Comparison of ENCODE assay signal across 15 cellular contexts in genomic region chr5:38607930-38608545, GRCh38. TPM values are rescaled to one million over a fixed set of nuclear protein-coding genes. Genes with fewer than 3 reads are reported as not detected.
A peak's percentile ranks its signal among the peaks of the same experiment; 100 is the strongest.
DNase-seq lines count a peak whose midpoint lies in the region; ATAC-seq, FAIRE-seq and TF ChIP-seq lines count a peak whose summit lies in the region.
"Had no signal": no experiment of that assay in that cellular context is flagged by ENCODE, and none has a peak within 500 bp of the region (broad histone marks: within the 10 kb centered on the region; RNA-seq: fewer than 3 reads in every experiment).

No MANE protein-coding gene starts in this region.

- no peaks in the 10 kb centered on the region for H3K9me3 Mint-ChIP-seq in effector memory CD8-positive, alpha-beta T cell
- no peaks in the 10 kb centered on the region for H3K9me3 Mint-ChIP-seq in osteocyte (ENCODE audit: unreplicated experiment)
- H3K9me3 Mint-ChIP-seq: activated naive CD4-positive, alpha-beta T cell treated with anti-CD3 and anti-CD28 coated beads, Interleukin-2, amount 50 U/mL, for 72 hours; CD8-positive, alpha-beta memory T cell; IgD-negative memory B cell had no signal

- no peaks in the 10 kb centered on the region for H3K27me3 ChIP-seq in pancreas
- H3K27me3 ChIP-seq: ovary had no signal

- H3K27ac ChIP-seq in pancreas = peak overlapping the region in 3 of 4 donors; percentile 38 to 70 (median 53)
- H3K27ac ChIP-seq: ovary had no signal

- H3K4me3 Mint-ChIP-seq in effector memory CD8-positive, alpha-beta T cell = no peak overlapping the region
- no peak overlapping the region for H3K4me3 Mint-ChIP-seq in osteocyte (ENCODE audit: unreplicated experiment)
- H3K4me3 Mint-ChIP-seq: CD8-positive, alpha-beta memory T cell; IgD-negative memory B cell had no signal

- TF ChIP-seq CTCF in LNCaP clone FGC (IDR thresholded peaks at IDR 0.05; ENCODE audit: control insufficient read depth, extremely low read depth, insufficient read depth) (no peak), choroid plexus epithelial cell (conservative IDR thresholded peaks at IDR 0.05; ENCODE audit: low read depth, low read length) (no peak), pancreas (IDR thresholded peaks at IDR 0.05) (no peak), osteocyte (IDR thresholded peaks at IDR 0.05) (no peak)

- peak; percentile 85 to 91 (median 89) for ATAC-seq in pancreas
- no peak for ATAC-seq in effector memory CD8-positive, alpha-beta T cell (replicated peaks)
- ATAC-seq: activated naive CD4-positive, alpha-beta T cell treated with anti-CD3 and anti-CD28 coated beads, Interleukin-2, amount 50 U/mL, for 72 hours had no signal

- DNase-seq in DMS79 treated with DMSO at 0.1 percent for 48 hours (lab: John Stamatoyannopoulos, UW) (peak; percentile 36), LNCaP clone FGC (ENCODE audit: low read depth) (peak; percentile 66), choroid plexus epithelial cell (ENCODE audit: low read depth) (peak; percentile 92), pancreas (peak in 2 of 6 donors; percentile 44 to 54), NCI-H345 treated with DMSO at 0.1 percent for 48 hours (lab: John Stamatoyannopoulos, UW; ENCODE audit: unreplicated experiment) (no peak), osteocyte (ENCODE audit: extremely low spot score, unreplicated experiment) (no peak)
- DNase-seq in effector memory CD8-positive, alpha-beta T cell = no peak
- DNase-seq: CD8-positive, alpha-beta memory T cell; glutamatergic neuron; NCI-H187 treated with DMSO at 0.1 percent for 48 hours; T1000 had no signal

- H3K27ac Mint-ChIP-seq in effector memory CD8-positive, alpha-beta T cell = no peak overlapping the region
- no peak overlapping the region for H3K27ac Mint-ChIP-seq in osteocyte (ENCODE audit: unreplicated experiment)
- H3K27ac Mint-ChIP-seq: activated naive CD4-positive, alpha-beta T cell treated with anti-CD3 and anti-CD28 coated beads, Interleukin-2, amount 50 U/mL, for 72 hours; CD8-positive, alpha-beta memory T cell; IgD-negative memory B cell had no signal

- peak overlapping the region; percentile 2; the same call in 1 of the 2 replicates for H3K4me3 ChIP-seq in LNCaP clone FGC (ENCODE audit: low read depth, low read length)
- H3K4me3 ChIP-seq in choroid plexus epithelial cell (ENCODE audit: low read depth, low read length) = no peak overlapping the region
- H3K4me3 ChIP-seq in pancreas = no peak overlapping the region
- H3K4me3 ChIP-seq: ovary had no signal

- FAIRE-seq in pancreas (lab: Jason Lieb, UNC) = no peak

- H3K36me3 Mint-ChIP-seq in effector memory CD8-positive, alpha-beta T cell (ENCODE audit: insufficient read depth) = no peaks in the 10 kb centered on the region
- H3K36me3 Mint-ChIP-seq in osteocyte (ENCODE audit: unreplicated experiment) = no peaks in the 10 kb centered on the region
- H3K36me3 Mint-ChIP-seq: activated naive CD4-positive, alpha-beta T cell treated with anti-CD3 and anti-CD28 coated beads, Interleukin-2, amount 50 U/mL, for 72 hours; CD8-positive, alpha-beta memory T cell had no signal

- no peaks in the 10 kb centered on the region for H3K36me3 ChIP-seq in pancreas
- H3K36me3 ChIP-seq: ovary had no signal

- H3K4me1 ChIP-seq in pancreas = peaks cover 9 to 50% (median 46%) of the 10 kb centered on the region in 3 donors

- H3K27me3 Mint-ChIP-seq in effector memory CD8-positive, alpha-beta T cell = peaks cover 20 to 30% of the 10 kb centered on the region in 2 donors
- peaks cover 9% of the 10 kb centered on the region for H3K27me3 Mint-ChIP-seq in osteocyte (ENCODE audit: unreplicated experiment)

- intact Hi-C loops in pancreas (cut with DNase I) = no loop called here

- H3K9me3 ChIP-seq in pancreas = no peaks in the 10 kb centered on the region
- H3K9me3 ChIP-seq: ovary had no signal

- no peaks in the 10 kb centered on the region for H3K4me1 Mint-ChIP-seq in effector memory CD8-positive, alpha-beta T cell (ENCODE audit: low read depth in 2 of 2)
- H3K4me1 Mint-ChIP-seq in osteocyte (ENCODE audit: unreplicated experiment) = peaks cover 18% of the 10 kb centered on the region
- H3K4me1 Mint-ChIP-seq: CD8-positive, alpha-beta memory T cell; IgD-negative memory B cell had no signal

- 24 to 29% methylated on average over 4 of the region's 4 CpGs for WGBS in pancreas, 2 donors

RNA-seq across cellular contexts. Expression of gene LIFR, which starts 51.6 kb away (rescaled TPM):
- 10 to 100 TPM; 10.8 to 32.5 (median 21.7) TPM for total RNA-seq in pancreas
- 1 to 10 TPM; 4.1 to 7.1 TPM for polyA plus RNA-seq in pancreas
- 8.1 and 8.9 TPM in 2 replicates for total RNA-seq in osteocyte
- total RNA-seq: activated CD8-positive, alpha-beta memory T cell treated with anti-CD3 and anti-CD28 coated beads for 36 hours; CD8-positive, alpha-beta memory T cell had no signal
- polyA plus RNA-seq: CD8-positive, alpha-beta memory T cell; IgD-negative memory B cell had no signal

Comparison
In these comparisons a context has a peak if more than half of its experiments do, and no peak if none do; other contexts are left out.
1. DNase-seq: peak in DMS79 treated with DMSO at 0.1 percent for 48 hours (single experiment), LNCaP clone FGC (single experiment) and choroid plexus epithelial cell (single experiment); none in effector memory CD8-positive, alpha-beta T cell (0 of 3), NCI-H345 treated with DMSO at 0.1 percent for 48 hours (single experiment) and osteocyte (single experiment).